In genomic region chr13:51825681-51826254, GRCh38 we compare ENCODE assay signal across 3 cellular contexts.
TF ChIP-seq lines count a peak whose summit lies in the region.

No MANE protein-coding gene starts in this region.

TF ChIP-seq in liver, 16 proteins besides CTCF, POLR2A, EP300 and RAD21:
- TF ChIP-seq REST (IDR thresholded peaks at IDR 0.05), result no peak

TF ChIP-seq in HepG2, 621 proteins besides CTCF, POLR2A, EP300 and RAD21 (continues in another document):
- no peak for TF ChIP-seq GFI1 (CRISPR knock-in tag; IDR thresholded peaks at IDR 0.05; ENCODE audit: borderline replicate concordance)
- no peak for TF ChIP-seq AKAP8 (CRISPR knock-in tag; IDR thresholded peaks at IDR 0.05)
- TF ChIP-seq SP5 (CRISPR knock-in tag; IDR thresholded peaks at IDR 0.05; ENCODE audit: borderline replicate concordance, low read depth), result no peak
- no peak for TF ChIP-seq ZNF230 (CRISPR knock-in tag; IDR thresholded peaks at IDR 0.05)
- TF ChIP-seq NBN (conservative IDR thresholded peaks at IDR 0.05), result no peak
- no peak for TF ChIP-seq RFX1 (IDR thresholded peaks at IDR 0.05)
- no peak for TF ChIP-seq POLR2AphosphoS2 (IDR thresholded peaks at IDR 0.05; ENCODE audit: low read depth, low read length)
- TF ChIP-seq HNF4G (IDR thresholded peaks at IDR 0.05; ENCODE audit: borderline replicate concordance, low read depth, low read length), result no peak
- no peak for TF ChIP-seq HNF4G (CRISPR knock-in tag; IDR thresholded peaks at IDR 0.05; ENCODE audit: borderline replicate concordance, low read depth)
- no peak for TF ChIP-seq KIAA2018 (CRISPR knock-in tag; IDR thresholded peaks at IDR 0.05; ENCODE audit: borderline replicate concordance)
- TF ChIP-seq SP140L (CRISPR knock-in tag; IDR thresholded peaks at IDR 0.05; ENCODE audit: borderline replicate concordance), result no peak
- TF ChIP-seq CENPBD1 (CRISPR knock-in tag; IDR thresholded peaks at IDR 0.05; ENCODE audit: borderline replicate concordance, low read depth), result no peak
- no peak for TF ChIP-seq ZNF296 (CRISPR knock-in tag; conservative IDR thresholded peaks at IDR 0.05)
- TF ChIP-seq ZFX (CRISPR knock-in tag; IDR thresholded peaks at IDR 0.05; ENCODE audit: low read depth), result no peak
- no peak for TF ChIP-seq ZBTB25 (CRISPR knock-in tag; IDR thresholded peaks at IDR 0.05)
- TF ChIP-seq RFXANK (CRISPR knock-in tag; IDR thresholded peaks at IDR 0.05), result no peak
- no peak for TF ChIP-seq ZNF484 (CRISPR knock-in tag; IDR thresholded peaks at IDR 0.05; ENCODE audit: borderline replicate concordance, low read depth)
- TF ChIP-seq ZNF441 (CRISPR knock-in tag; IDR thresholded peaks at IDR 0.05; ENCODE audit: borderline replicate concordance), result no peak
- TF ChIP-seq ZNF274 (CRISPR knock-in tag; IDR thresholded peaks at IDR 0.05), result no peak
- no peak for TF ChIP-seq HNRNPUL1 (IDR thresholded peaks at IDR 0.05; ENCODE audit: low read depth, low read length)

TF ChIP-seq in SK-N-SH, 30 proteins besides CTCF, POLR2A, EP300 and RAD21:
- TF ChIP-seq FOXM1 (IDR thresholded peaks at IDR 0.05; ENCODE audit: low read depth), result no peak
- no peak for TF ChIP-seq IRF3 (IDR thresholded peaks at IDR 0.05; ENCODE audit: low read depth, low read length)
- TF ChIP-seq RFX5 (IDR thresholded peaks at IDR 0.05; ENCODE audit: low read length), result no peak
- no peak for TF ChIP-seq RXRA (IDR thresholded peaks at IDR 0.05; ENCODE audit: borderline replicate concordance, low read depth)
- no peak for TF ChIP-seq NFIC (IDR thresholded peaks at IDR 0.05; ENCODE audit: borderline replicate concordance)
